Comparison of ENCODE assay signal across 8 cellular contexts in genomic region chrX:78199851-78200250, GRCh38.
A peak's percentile ranks its signal among the peaks of the same experiment; 100 is the strongest.
DNase-seq lines count a peak whose midpoint lies in the region; ATAC-seq, FAIRE-seq and TF ChIP-seq lines count a peak whose summit lies in the region.

No MANE protein-coding gene starts in this region.

- H3K36me3 ChIP-seq in osteoblast (ENCODE audit: insufficient read depth, low read length), result no peaks in the 10 kb centered on the region
- no peaks in the 10 kb centered on the region for H3K36me3 ChIP-seq in tibial nerve

- H3K4me1 ChIP-seq in osteoblast (ENCODE audit: insufficient read depth, low read length) (no peaks in the 10 kb centered on the region), tibial nerve (no peaks in the 10 kb centered on the region)

- H2AFZ ChIP-seq in osteoblast (ENCODE audit: low read length), result no peak overlapping the region

- no peaks in the 10 kb centered on the region for H3K9me3 ChIP-seq in osteoblast (ENCODE audit: low read depth, low read length)
- no peaks in the 10 kb centered on the region for H3K9me3 ChIP-seq in tibial nerve

- H3K4me2 ChIP-seq in osteoblast (ENCODE audit: insufficient read depth, low read length), result no peak overlapping the region

- no peaks in the 10 kb centered on the region for H4K20me1 ChIP-seq in osteoblast (ENCODE audit: insufficient read depth, low read length)

- H3K4me3 ChIP-seq in astrocyte of the spinal cord (ENCODE audit: low read depth, low read length), result no peak overlapping the region
- H3K4me3 ChIP-seq in osteoblast (ENCODE audit: insufficient read depth, low read length), result no peak overlapping the region
- no peak overlapping the region for H3K4me3 ChIP-seq in tibial nerve

- no peaks in the 10 kb centered on the region for H3K79me2 ChIP-seq in osteoblast (ENCODE audit: insufficient read depth, low read length)

- no peak overlapping the region for H3K27ac ChIP-seq in osteoblast (ENCODE audit: low read depth, low read length)
- no peak overlapping the region for H3K27ac ChIP-seq in tibial nerve

- no peak for TF ChIP-seq EP300 in tibial nerve (IDR thresholded peaks at IDR 0.05)

- no peaks in the 10 kb centered on the region for H3K27me3 ChIP-seq in osteoblast (ENCODE audit: insufficient read depth, low read length)
- no peaks in the 10 kb centered on the region for H3K27me3 ChIP-seq in tibial nerve

- peak; percentile 32 for TF ChIP-seq CTCF in astrocyte of the spinal cord (IDR thresholded peaks at IDR 0.05; ENCODE audit: low read depth, low read length)
- TF ChIP-seq CTCF in osteoblast (IDR thresholded peaks at IDR 0.05; ENCODE audit: extremely low read depth, low read depth, low read length), result peak; percentile 29
- no peak for TF ChIP-seq CTCF in D721Med (IDR thresholded peaks at IDR 0.05; ENCODE audit: insufficient read depth, missing control alignments)
- TF ChIP-seq CTCF in tibial nerve (IDR thresholded peaks at IDR 0.05), result peak in 1 of 5 experiments; percentile 13

- ATAC-seq in HG03354 (IDR thresholded peaks at IDR 0.05; ENCODE audit: poor library complexity, severe bottlenecking, unreplicated experiment), result peak; percentile 68

- TF ChIP-seq POLR2A in tibial nerve (IDR thresholded peaks at IDR 0.05), result no peak

- FAIRE-seq in A204.1 (lab: Jason Lieb, UNC) (peak; percentile 11), D721Med (lab: Jason Lieb, UNC) (no peak)

- DNase-seq in GDM1 (lab: John Stamatoyannopoulos, UW), result peak; percentile 5
- DNase-seq in astrocyte of the spinal cord (ENCODE audit: low read depth, low spot score), result peak; percentile 0
- no peak for DNase-seq in osteoblast (ENCODE audit: insufficient read length, low spot score, missing footprints)
- DNase-seq in activated CD4-positive, CD25-positive, alpha-beta regulatory T cell (lab: John Stamatoyannopoulos, UW), result no peak
- DNase-seq in D721Med (ENCODE audit: insufficient read length, low spot score), result no peak
- no peak for DNase-seq in tibial nerve (ENCODE audit: low spot score in 2 of 2)

- in situ Hi-C loops in astrocyte of the spinal cord (cut with HindIII; ENCODE audit: low sequenced_read_pairs), result no loop called here

Comparison
In these comparisons a context has a peak if more than half of its experiments do, and no peak if none do; other contexts are left out.
1. DNase-seq: peak in GDM1 (single experiment) and astrocyte of the spinal cord (single experiment); none in osteoblast (single experiment), activated CD4-positive, CD25-positive, alpha-beta regulatory T cell (0 of 4), D721Med (single experiment) and tibial nerve (0 of 2).